In the genomic region with DNA sequence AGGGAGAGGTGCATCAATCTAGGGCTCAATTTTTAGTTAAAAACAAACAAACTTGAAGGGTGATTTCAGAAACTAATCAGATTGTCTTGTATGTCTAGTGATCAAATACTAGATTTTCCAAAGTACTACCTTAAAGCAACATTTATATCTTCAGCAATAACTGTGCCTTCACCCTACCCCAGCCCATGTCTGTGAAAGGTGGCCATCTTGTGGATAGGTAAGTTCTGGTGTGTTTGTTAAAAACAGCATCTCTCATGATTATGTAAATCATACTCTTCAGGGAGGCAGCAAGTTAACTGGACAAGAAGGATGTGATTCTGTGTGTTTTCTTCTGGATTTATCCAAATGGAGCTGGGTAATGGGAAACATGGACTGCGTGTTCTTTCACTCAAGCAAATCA, we compare ENCODE assay signal across 1 cellular context.
TF ChIP-seq lines count a peak whose summit lies in the region.

No MANE protein-coding gene starts in this region.

TF ChIP-seq in HCT116, 20 proteins besides CTCF, POLR2A, EP300 and RAD21:
- TF ChIP-seq JUND (IDR thresholded peaks at IDR 0.05), result no peak
- TF ChIP-seq, protein P1, sequence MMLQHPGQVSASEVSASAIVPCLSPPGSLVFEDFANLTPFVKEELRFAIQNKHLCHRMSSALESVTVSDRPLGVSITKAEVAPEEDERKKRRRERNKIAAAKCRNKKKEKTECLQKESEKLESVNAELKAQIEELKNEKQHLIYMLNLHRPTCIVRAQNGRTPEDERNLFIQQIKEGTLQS (IDR thresholded peaks at IDR 0.05), result no peak
- no peak for TF ChIP-seq YY1 (IDR thresholded peaks at IDR 0.05; ENCODE audit: extremely low read depth, insufficient replicate concordance, low read depth, low read length)
- TF ChIP-seq TCF7L2 (IDR thresholded peaks at IDR 0.05; ENCODE audit: borderline replicate concordance, extremely low read depth, insufficient read depth, insufficient read length), result no peak
- no peak for TF ChIP-seq EZH2 (IDR thresholded peaks at IDR 0.05)
- no peak for TF ChIP-seq CEBPB (IDR thresholded peaks at IDR 0.05; ENCODE audit: low read depth)
- TF ChIP-seq FOSL1 (IDR thresholded peaks at IDR 0.05; ENCODE audit: low read depth), result no peak
- no peak for TF ChIP-seq EGR1 (IDR thresholded peaks at IDR 0.05; ENCODE audit: low read depth)
- no peak for TF ChIP-seq SP1 (IDR thresholded peaks at IDR 0.05; ENCODE audit: low read depth)
- TF ChIP-seq, protein P2, sequence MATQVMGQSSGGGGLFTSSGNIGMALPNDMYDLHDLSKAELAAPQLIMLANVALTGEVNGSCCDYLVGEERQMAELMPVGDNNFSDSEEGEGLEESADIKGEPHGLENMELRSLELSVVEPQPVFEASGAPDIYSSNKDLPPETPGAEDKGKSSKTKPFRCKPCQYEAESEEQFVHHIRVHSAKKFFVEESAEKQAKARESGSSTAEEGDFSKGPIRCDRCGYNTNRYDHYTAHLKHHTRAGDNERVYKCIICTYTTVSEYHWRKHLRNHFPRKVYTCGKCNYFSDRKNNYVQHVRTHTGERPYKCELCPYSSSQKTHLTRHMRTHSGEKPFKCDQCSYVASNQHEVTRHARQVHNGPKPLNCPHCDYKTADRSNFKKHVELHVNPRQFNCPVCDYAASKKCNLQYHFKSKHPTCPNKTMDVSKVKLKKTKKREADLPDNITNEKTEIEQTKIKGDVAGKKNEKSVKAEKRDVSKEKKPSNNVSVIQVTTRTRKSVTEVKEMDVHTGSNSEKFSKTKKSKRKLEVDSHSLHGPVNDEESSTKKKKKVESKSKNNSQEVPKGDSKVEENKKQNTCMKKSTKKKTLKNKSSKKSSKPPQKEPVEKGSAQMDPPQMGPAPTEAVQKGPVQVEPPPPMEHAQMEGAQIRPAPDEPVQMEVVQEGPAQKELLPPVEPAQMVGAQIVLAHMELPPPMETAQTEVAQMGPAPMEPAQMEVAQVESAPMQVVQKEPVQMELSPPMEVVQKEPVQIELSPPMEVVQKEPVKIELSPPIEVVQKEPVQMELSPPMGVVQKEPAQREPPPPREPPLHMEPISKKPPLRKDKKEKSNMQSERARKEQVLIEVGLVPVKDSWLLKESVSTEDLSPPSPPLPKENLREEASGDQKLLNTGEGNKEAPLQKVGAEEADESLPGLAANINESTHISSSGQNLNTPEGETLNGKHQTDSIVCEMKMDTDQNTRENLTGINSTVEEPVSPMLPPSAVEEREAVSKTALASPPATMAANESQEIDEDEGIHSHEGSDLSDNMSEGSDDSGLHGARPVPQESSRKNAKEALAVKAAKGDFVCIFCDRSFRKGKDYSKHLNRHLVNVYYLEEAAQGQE (IDR thresholded peaks at IDR 0.05; ENCODE audit: low read depth), result no peak
- no peak for TF ChIP-seq CBX3 (IDR thresholded peaks at IDR 0.05; ENCODE audit: low read depth)
- TF ChIP-seq ZNF274 (IDR thresholded peaks at IDR 0.05; ENCODE audit: low read depth, low read length), result no peak
- TF ChIP-seq SRF (IDR thresholded peaks at IDR 0.05; ENCODE audit: low read depth), result no peak
- TF ChIP-seq POLR2AphosphoS5 (IDR thresholded peaks at IDR 0.05; ENCODE audit: low read depth, low read length), result no peak
- TF ChIP-seq ELF1 (IDR thresholded peaks at IDR 0.05; ENCODE audit: borderline replicate concordance, low read depth), result no peak
- no peak for TF ChIP-seq EZH2phosphoT487 (IDR thresholded peaks at IDR 0.05; ENCODE audit: borderline replicate concordance)
- no peak for TF ChIP-seq SIN3A (IDR thresholded peaks at IDR 0.05; ENCODE audit: low read depth)
